ENCODE assay signal across 12 cellular contexts in genomic region chr11:122192634-122193245, GRCh38.
A peak's percentile ranks its signal among the peaks of the same experiment; 100 is the strongest.
DNase-seq lines count a peak whose midpoint lies in the region; ATAC-seq, FAIRE-seq and TF ChIP-seq lines count a peak whose summit lies in the region.
"Had no signal": no experiment of that assay in that cellular context is flagged by ENCODE, and none has a peak within 500 bp of the region (broad histone marks: within the 10 kb centered on the region; RNA-seq: fewer than 3 reads in every experiment).

No MANE protein-coding gene starts in this region.

- H3K4me3 ChIP-seq in PC-3 (ENCODE audit: low read length) (no peak overlapping the region), coronary artery (no peak overlapping the region), BE2C (ENCODE audit: low read depth, low read length) (no peak overlapping the region), pancreas (no peak overlapping the region)

- no TSS peak for BruUV-seq in PC-3 (replicated peaks; lab: Mats Ljungman, UMichigan)

- H3K27me3 ChIP-seq in PC-3 (ENCODE audit: low read length) (no peaks in the 10 kb centered on the region), BE2C (peaks cover 5% of the 10 kb centered on the region), pancreas (no peaks in the 10 kb centered on the region)

- H3F3A ChIP-seq in PC-3 (ENCODE audit: low read length, unreplicated experiment), result peaks cover 10% of the 10 kb centered on the region

- H3K4me3 Mint-ChIP-seq in stimulated activated effector memory CD8-positive, alpha-beta T cell treated with anti-CD3 and anti-CD28 coated beads, Interleukin-12 subunit alpha, Interleukin-12 subunit beta, amount 100 ng/mL, for 72 hours, result no peak overlapping the region
- H3K4me3 Mint-ChIP-seq: stimulated activated memory B cell treated with anti-CD40 and anti-IgM and Interleukin-4, amounts not matched to agents 10 μg/mL and 1 μg/mL and 100 μg/mL, for 72 hours had no signal

- H3K79me2 ChIP-seq in PC-3 (ENCODE audit: low read length), result peaks cover 85% of the 10 kb centered on the region

- H3K9me3 ChIP-seq in PC-3 (ENCODE audit: low read length) (no peaks in the 10 kb centered on the region), BE2C (no peaks in the 10 kb centered on the region), pancreas (no peaks in the 10 kb centered on the region)

- H3K4me1 ChIP-seq in PC-3 (ENCODE audit: insufficient read depth, low read length) (peaks cover 86% of the 10 kb centered on the region), BE2C (no peaks in the 10 kb centered on the region), pancreas (no peaks in the 10 kb centered on the region)

- no peaks in the 10 kb centered on the region for H3K36me3 Mint-ChIP-seq in stimulated activated effector memory CD8-positive, alpha-beta T cell treated with anti-CD3 and anti-CD28 coated beads, Interleukin-12 subunit alpha, Interleukin-12 subunit beta, amount 100 ng/mL, for 72 hours
- H3K36me3 Mint-ChIP-seq: stimulated activated memory B cell treated with anti-CD40 and anti-IgM and Interleukin-4, amounts not matched to agents 10 μg/mL and 1 μg/mL and 100 μg/mL, for 72 hours had no signal

- TF ChIP-seq CTCF in PC-3 (conservative IDR thresholded peaks at IDR 0.05; ENCODE audit: low read depth, low read length) (no peak), coronary artery (IDR thresholded peaks at IDR 0.05) (no peak), BE2C (IDR thresholded peaks at IDR 0.05; ENCODE audit: low read depth, low read length) (no peak), pancreas (IDR thresholded peaks at IDR 0.05) (no peak)

- ATAC-seq in PC-3, result no peak
- peak; percentile 73 for ATAC-seq in stimulated activated effector memory CD8-positive, alpha-beta T cell treated with anti-CD3 and anti-CD28 coated beads, Interleukin-12 subunit alpha, Interleukin-12 subunit beta, amount 100 ng/mL, for 72 hours
- ATAC-seq in pancreas, result no peak
- ATAC-seq: Right ventricle myocardium inferior; stimulated activated memory B cell treated with anti-CD40 and anti-IgM and Interleukin-4, amounts not matched to agents 10 μg/mL and 1 μg/mL and 100 μg/mL, for 72 hours had no signal

- H3K27ac ChIP-seq in PC-3 (ENCODE audit: low read length) (peak overlapping the region; percentile 94), coronary artery (peak overlapping the region; percentile 51 to 77), pancreas (no peak overlapping the region)
- H3K27ac ChIP-seq: WERI-Rb-1 had no signal

- H3K9me2 ChIP-seq in PC-3 (replicated peaks; ENCODE audit: low read length), result no peaks in the 10 kb centered on the region

- intact Hi-C loops in PC-3 (cut with micrococcal nuclease), result no loop called here
- intact Hi-C loops in pancreas (cut with DNase I), result no loop called here

- H3K36me3 ChIP-seq in PC-3 (ENCODE audit: low read depth, low read length) (peaks cover 10% of the 10 kb centered on the region), BE2C (no peaks in the 10 kb centered on the region), pancreas (no peaks in the 10 kb centered on the region)
- H3K36me3 ChIP-seq: WERI-Rb-1 had no signal

- no peak for TF ChIP-seq POLR2A in H54 (IDR thresholded peaks at IDR 0.05; ENCODE audit: low read depth, low read length)

- no peaks in the 10 kb centered on the region for H4K20me1 ChIP-seq in PC-3 (ENCODE audit: low read length)

- 0 out of 2 replicates have a peak overlapping the region, but pooled peaks have one; percentile 3 for H2AFZ ChIP-seq in PC-3 (ENCODE audit: low read length)

- CTCF ChIA-PET in PC-3 (lab: Charles Lee), result no interaction called here

- WGBS in pancreas, 2 donors, result 78 to 86% methylated on average over 3 of the region's 3 CpGs

- POLR2A ChIA-PET in PC-3 (lab: Charles Lee; ENCODE audit: unreplicated experiment), result no interaction called here

- no peak overlapping the region for H3K27ac Mint-ChIP-seq in stimulated activated effector memory CD8-positive, alpha-beta T cell treated with anti-CD3 and anti-CD28 coated beads, Interleukin-12 subunit alpha, Interleukin-12 subunit beta, amount 100 ng/mL, for 72 hours
- H3K27ac Mint-ChIP-seq: stimulated activated memory B cell treated with anti-CD40 and anti-IgM and Interleukin-4, amounts not matched to agents 10 μg/mL and 1 μg/mL and 100 μg/mL, for 72 hours had no signal

- H3K9ac ChIP-seq in PC-3 (ENCODE audit: low read length), result peak overlapping the region; percentile 19; the same call in 1 of the 2 replicates

- H3K4me2 ChIP-seq in PC-3 (ENCODE audit: low read length), result peak overlapping the region; percentile 17; the same call in 1 of the 2 replicates

- DNase-seq in H54 (ENCODE audit: insufficient read length, low spot score) (no peak), PC-3 (peak; percentile 53), coronary artery (ENCODE audit: low spot score) (no peak), BE2C (no peak), pancreas (no peak)
- no peak for DNase-seq in stimulated activated effector memory CD8-positive, alpha-beta T cell treated with anti-CD3 and anti-CD28 coated beads, Interleukin-12 subunit alpha, Interleukin-12 subunit beta, amount 100 ng/mL, for 72 hours (ENCODE audit: low spot score in 2 of 2)
- no peak for DNase-seq in effector CD4-positive, alpha-beta T cell
- DNase-seq: COR-L47, WERI-Rb-1 had no signal

- no peaks in the 10 kb centered on the region for H3K4me1 Mint-ChIP-seq in stimulated activated effector memory CD8-positive, alpha-beta T cell treated with anti-CD3 and anti-CD28 coated beads, Interleukin-12 subunit alpha, Interleukin-12 subunit beta, amount 100 ng/mL, for 72 hours
- H3K4me1 Mint-ChIP-seq: stimulated activated memory B cell treated with anti-CD40 and anti-IgM and Interleukin-4, amounts not matched to agents 10 μg/mL and 1 μg/mL and 100 μg/mL, for 72 hours had no signal

- no peaks in the 10 kb centered on the region for H3K9me3 Mint-ChIP-seq in stimulated activated effector memory CD8-positive, alpha-beta T cell treated with anti-CD3 and anti-CD28 coated beads, Interleukin-12 subunit alpha, Interleukin-12 subunit beta, amount 100 ng/mL, for 72 hours
- H3K9me3 Mint-ChIP-seq: stimulated activated memory B cell treated with anti-CD40 and anti-IgM and Interleukin-4, amounts not matched to agents 10 μg/mL and 1 μg/mL and 100 μg/mL, for 72 hours had no signal

- FAIRE-seq in H54 (lab: Jason Lieb, UNC) (peak; percentile 81), pancreas (lab: Jason Lieb, UNC) (no peak)
- FAIRE-seq: colon had no signal

Comparison
In these comparisons a context has a peak if more than half of its experiments do, and no peak if none do; other contexts are left out.
1. H3K27ac ChIP-seq: peak in PC-3 (single experiment) and coronary artery (2 of 2); none in pancreas (0 of 4).